In genomic region chr12:2137707-2138106, GRCh38 we compare ENCODE assay signal across 29 cellular contexts.
DNase-seq lines count a peak whose midpoint lies in the region; ATAC-seq and TF ChIP-seq lines count a peak whose summit lies in the region.
"Had no signal": no experiment of that assay in that cellular context is flagged by ENCODE, and none has a peak within 500 bp of the region (broad histone marks: within the 10 kb centered on the region; RNA-seq: fewer than 3 reads in every experiment).

No MANE protein-coding gene starts in this region.

- H3K27me3 ChIP-seq in left ventricle myocardium inferior (ENCODE audit: low read depth) (no peaks in the 10 kb centered on the region), aorta (ENCODE audit: control insufficient read depth in 1 of 2, insufficient read depth in 2 of 2, low read length in 1 of 2) (no peaks in the 10 kb centered on the region)
- H3K27me3 ChIP-seq: BLaER1 treated with 17β-estradiol and CSF1 and Interleukin-3, amounts not matched to agents 10 nM and 100 nM; breast epithelium; stomach had no signal

- DNase-seq in coronary artery (ENCODE audit: low spot score) (no peak), left ventricle myocardium inferior (no peak), nephron progenitor cell (no peak), aorta (peak in 1 of 2 donors; percentile 73), dermis blood vessel endothelial cell (no peak), foreskin melanocyte (no peak), HUDEP-2 (lab: John Stamatoyannopoulos, UW; ENCODE audit: unreplicated experiment in 76 of 76) (no peak)
- DNase-seq: activated CD4-positive, alpha-beta T cell treated with anti-CD3 and anti-CD28 coated beads for 36 hours; activated CD8-positive, alpha-beta T cell treated with anti-CD3 and anti-CD28 coated beads, Interleukin-2, amount 10 ng/mL, durations not matched to agents 7 days and 5 days; activated naive CD4-positive, alpha-beta T cell treated with anti-CD3 and anti-CD28 coated beads, Interleukin-2, amount 50 U/mL, for 16 hours; amniotic stem cell; COR-L47; effector memory CD4-positive, alpha-beta T cell; glutamatergic neuron; islet precursor cell; lower lobe of right lung; NCI-H146; NCI-H2107; NCI-H345; stomach; SW 1271; trophoblast cell had no signal

- intact Hi-C loops in left ventricle myocardium inferior (cut with micrococcal nuclease), result no loop called here
- intact Hi-C loops in aorta (cut with DNase I), result no loop called here

- 5 to 6% methylated on average over 10 of the region's 10 CpGs for WGBS in aorta, 2 donors

- no peak overlapping the region for H3K4me3 Mint-ChIP-seq in nephron progenitor cell
- H3K4me3 Mint-ChIP-seq: activated CD4-positive, alpha-beta T cell treated with anti-CD3 and anti-CD28 coated beads for 36 hours; activated CD8-positive, alpha-beta T cell treated with anti-CD3 and anti-CD28 coated beads, Interleukin-2, amount 10 ng/mL, durations not matched to agents 7 days and 5 days; nephron had no signal

- ATAC-seq in aorta (ENCODE audit: low FRiP score), result peak; percentile 76
- ATAC-seq: activated CD4-positive, alpha-beta T cell treated with anti-CD3 and anti-CD28 coated beads for 36 hours; activated CD8-positive, alpha-beta T cell treated with anti-CD3 and anti-CD28 coated beads, Interleukin-2, amount 10 ng/mL, durations not matched to agents 7 days and 5 days; GM12878; HCT116 had no signal

- peak overlapping the region; percentile 48 for H3K27ac Mint-ChIP-seq in nephron progenitor cell
- H3K27ac Mint-ChIP-seq: activated CD4-positive, alpha-beta T cell treated with anti-CD3 and anti-CD28 coated beads for 36 hours; activated CD8-positive, alpha-beta T cell treated with anti-CD3 and anti-CD28 coated beads, Interleukin-2, amount 10 ng/mL, durations not matched to agents 7 days and 5 days; activated T-helper 2 cell treated with anti-CD3 and anti-CD28 coated beads, Interferon-gamma antibody, Interleukin-2, Interleukin-4, amounts not matched to agents 10 μg/mL and 5 μg/mL and 100 μg/mL, durations not matched to agents 14 hours and 24 hours and 36 hours had no signal

- peaks cover 9% of the 10 kb centered on the region for H3K36me3 Mint-ChIP-seq in nephron progenitor cell (ENCODE audit: low read depth)

- H3K4me1 Mint-ChIP-seq in nephron progenitor cell, result peaks cover 27% of the 10 kb centered on the region
- H3K4me1 Mint-ChIP-seq: activated CD4-positive, alpha-beta T cell treated with anti-CD3 and anti-CD28 coated beads for 36 hours; nephron had no signal

- H3K9me3 Mint-ChIP-seq in nephron progenitor cell, result peaks cover 11% of the 10 kb centered on the region
- H3K9me3 Mint-ChIP-seq: activated T-helper 2 cell treated with anti-CD3 and anti-CD28 coated beads, Interferon-gamma antibody, Interleukin-2, Interleukin-4, amounts not matched to agents 10 μg/mL and 5 μg/mL and 100 μg/mL, durations not matched to agents 14 hours and 24 hours and 36 hours had no signal

- peak overlapping the region; percentile 64 to 79 for H3K27ac ChIP-seq in coronary artery
- peak overlapping the region; percentile 71 for H3K27ac ChIP-seq in left ventricle myocardium inferior (replicated peaks)
- H3K27ac ChIP-seq in aorta (ENCODE audit: low read depth in 1 of 2, low read length in 2 of 2), result peak overlapping the region; percentile 7 to 18
- H3K27ac ChIP-seq: BLaER1 treated with 17β-estradiol and CSF1 and Interleukin-3, amounts not matched to agents 10 nM and 100 nM; breast epithelium; epithelial cell of prostate; lower lobe of right lung had no signal

- H3K36me3 ChIP-seq in left ventricle myocardium inferior (peaks cover 6% of the 10 kb centered on the region), aorta (ENCODE audit: control insufficient read depth in 1 of 2, insufficient read depth in 2 of 2, low read length in 1 of 2) (no peaks in the 10 kb centered on the region)
- H3K36me3 ChIP-seq: BLaER1 treated with 17β-estradiol and CSF1 and Interleukin-3, amounts not matched to agents 10 nM and 100 nM; breast epithelium; lower lobe of right lung; stomach had no signal

- H3K27me3 Mint-ChIP-seq in nephron progenitor cell (ENCODE audit: low read depth, poor library complexity), result peaks cover 6% of the 10 kb centered on the region
- H3K27me3 Mint-ChIP-seq: activated CD4-positive, alpha-beta T cell treated with anti-CD3 and anti-CD28 coated beads for 36 hours had no signal

- no peak for TF ChIP-seq CTCF in coronary artery (IDR thresholded peaks at IDR 0.05)
- TF ChIP-seq CTCF in left ventricle myocardium inferior (IDR thresholded peaks at IDR 0.05; ENCODE audit: borderline replicate concordance), result no peak
- no peak for TF ChIP-seq CTCF in nephron progenitor cell (IDR thresholded peaks at IDR 0.05)

- no peak overlapping the region for H3K4me3 ChIP-seq in coronary artery
- no peak overlapping the region for H3K4me3 ChIP-seq in left ventricle myocardium inferior
- H3K4me3 ChIP-seq in aorta (ENCODE audit: low read length in 2 of 2), result no peak overlapping the region
- H3K4me3 ChIP-seq: BLaER1 treated with 17β-estradiol and CSF1 and Interleukin-3, amounts not matched to agents 10 nM and 100 nM; breast epithelium; GM12878; lower lobe of right lung; stomach had no signal

- H3K4me1 ChIP-seq in left ventricle myocardium inferior (peaks cover 68% of the 10 kb centered on the region), aorta (ENCODE audit: control insufficient read depth in 1 of 2, insufficient read depth in 2 of 2, low read length in 2 of 2) (no peaks in the 10 kb centered on the region)
- H3K4me1 ChIP-seq: breast epithelium, lower lobe of right lung had no signal

- H3K9me3 ChIP-seq in left ventricle myocardium inferior (replicated peaks), result no peaks in the 10 kb centered on the region
- no peaks in the 10 kb centered on the region for H3K9me3 ChIP-seq in aorta (ENCODE audit: control insufficient read depth, low read length)
- H3K9me3 ChIP-seq: BLaER1 treated with 17β-estradiol and CSF1 and Interleukin-3, amounts not matched to agents 10 nM and 100 nM; breast epithelium; lower lobe of right lung; stomach had no signal

Comparison
In these comparisons a context has a peak if more than half of its experiments do, and no peak if none do; other contexts are left out.
1. H3K27ac ChIP-seq: peak in every context shown above with its lines; median percentile 72 in coronary artery; 71 in left ventricle myocardium inferior; 12 in aorta.